15 cellular contexts compared by ENCODE assay signal in genomic region chr7:46716926-46717325, GRCh38.
"Had no signal": no experiment of that assay in that cellular context is flagged by ENCODE, and none has a peak within 500 bp of the region (broad histone marks: within the 10 kb centered on the region; RNA-seq: fewer than 3 reads in every experiment).

No MANE protein-coding gene starts in this region.

- H3K4me3 Mint-ChIP-seq: activated CD8-positive, alpha-beta T cell treated with anti-CD3 and anti-CD28 coated beads for 36 hours; activated naive CD8-positive, alpha-beta T cell; neural crest cell; T-helper 17 cell had no signal

- DNase-seq: activated CD4-positive, alpha-beta T cell treated with anti-CD3 and anti-CD28 coated beads for 48 hours; activated CD8-positive, alpha-beta T cell treated with anti-CD3 and anti-CD28 coated beads for 36 hours; activated gamma-delta T cell treated with Interleukin-2 at 50 U/mL for 16 hours; activated T-cell treated with anti-CD3 and anti-CD28 coated beads, Interleukin-2, amount 50 U/mL, for 48 hours; amniotic stem cell; foreskin melanocyte; head of caudate nucleus; left cardiac atrium; psoas muscle; spleen; T-helper 17 cell; thyroid gland had no signal

- H3K27me3 ChIP-seq: spleen, thyroid gland had no signal

- H3K4me1 Mint-ChIP-seq: neural crest cell, T-helper 17 cell had no signal

- ATAC-seq: activated CD8-positive, alpha-beta T cell treated with anti-CD3 and anti-CD28 coated beads for 36 hours; left cardiac atrium; psoas muscle; sciatic nerve; T-helper 17 cell had no signal

- H3K36me3 Mint-ChIP-seq: activated naive CD8-positive, alpha-beta T cell had no signal

- H3K27ac Mint-ChIP-seq: activated CD8-positive, alpha-beta T cell treated with anti-CD3 and anti-CD28 coated beads for 36 hours; activated naive CD8-positive, alpha-beta T cell; T-helper 17 cell had no signal

- H3K27ac ChIP-seq: psoas muscle, spleen, thyroid gland had no signal

- H3K9me3 ChIP-seq: psoas muscle, spleen, thyroid gland had no signal

- H3K27me3 Mint-ChIP-seq: activated CD8-positive, alpha-beta T cell treated with anti-CD3 and anti-CD28 coated beads for 36 hours; activated naive CD8-positive, alpha-beta T cell; T-helper 17 cell had no signal

- H3K4me1 ChIP-seq: psoas muscle, spleen, thyroid gland had no signal

- H3K36me3 ChIP-seq: spleen, thyroid gland had no signal

- H3K4me3 ChIP-seq: psoas muscle, spleen, thyroid gland had no signal
